Comparison of ENCODE assay signal across 8 cellular contexts in the genomic region with DNA sequence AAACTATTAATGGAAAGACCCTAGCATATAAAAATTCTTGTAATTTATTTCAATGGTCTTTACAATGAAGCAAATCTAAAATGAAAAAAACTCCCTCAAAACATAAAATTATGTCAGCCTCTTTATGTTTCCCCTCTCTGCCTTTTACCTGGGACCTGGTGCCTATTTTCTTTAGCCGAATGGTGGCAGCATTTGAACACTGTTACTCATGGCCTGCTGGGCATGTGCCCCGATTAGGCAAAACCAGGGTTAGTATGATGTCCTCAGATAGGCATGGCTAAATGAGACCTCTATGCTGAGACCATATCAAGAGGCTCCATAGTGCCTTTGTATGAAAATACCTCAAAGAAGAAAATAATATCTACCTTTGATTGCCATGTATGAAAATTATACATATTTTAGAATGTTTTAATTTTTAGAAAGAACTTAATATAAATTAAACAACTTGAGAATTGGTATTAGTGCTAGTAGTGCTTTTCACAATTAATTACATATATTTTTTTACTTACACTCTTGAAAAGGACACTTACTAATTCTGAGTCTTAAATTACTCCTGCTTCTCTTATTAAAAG.
DNase-seq lines count a peak whose midpoint lies in the region; ATAC-seq and FAIRE-seq lines count a peak whose summit lies in the region.

No MANE protein-coding gene starts in this region.

- FAIRE-seq in TTC549 (lab: Jason Lieb, UNC): peak; percentile 17

- peak; percentile 64 for ATAC-seq in GM21717 (IDR thresholded peaks at IDR 0.05; ENCODE audit: unreplicated experiment)

- peak; percentile 3 for DNase-seq in NCI-H510A treated with DMSO at 0.1 percent for 48 hours (lab: John Stamatoyannopoulos, UW)
- no peak for DNase-seq in NCI-H510A (lab: John Stamatoyannopoulos, UW)
- peak; percentile 27 for DNase-seq in NCI-H1048 (lab: John Stamatoyannopoulos, UW)
- peak; percentile 60 for DNase-seq in islet precursor cell
- no peak for DNase-seq in hippocampal formation (lab: John Stamatoyannopoulos, UW)
- no peak for DNase-seq in NCI-H128 (lab: John Stamatoyannopoulos, UW; ENCODE audit: unreplicated experiment)

Comparison
In these comparisons a context has a peak if more than half of its experiments do, and no peak if none do; other contexts are left out.
1. DNase-seq: peak in NCI-H510A treated with DMSO at 0.1 percent for 48 hours (single experiment), NCI-H1048 (single experiment) and islet precursor cell (single experiment); none in NCI-H510A (single experiment), hippocampal formation (0 of 2) and NCI-H128 (single experiment).